1 cellular context compared by ENCODE assay signal in the genomic region with DNA sequence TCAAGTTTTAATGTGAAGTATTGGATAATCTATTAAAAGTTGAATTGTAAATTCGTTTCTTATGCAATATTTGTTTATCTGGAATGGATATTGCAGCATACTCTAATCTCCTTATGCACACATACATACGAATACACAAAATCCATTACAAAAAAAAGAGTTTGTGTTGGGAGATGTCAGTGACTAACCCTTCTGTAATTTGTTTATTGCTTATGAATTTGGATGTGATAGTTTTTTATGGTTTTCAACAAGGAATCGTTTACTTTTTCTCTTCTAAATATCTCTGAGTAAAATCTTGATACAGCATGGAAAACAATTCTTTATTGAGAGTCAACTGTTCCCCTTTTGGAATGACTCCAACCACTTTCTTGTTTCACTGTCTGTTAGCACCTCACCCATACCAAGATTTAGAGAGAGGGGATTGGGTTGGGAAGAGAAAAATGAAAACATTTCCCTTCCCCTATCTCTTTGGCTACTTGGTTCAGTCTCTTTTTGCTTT.
TF ChIP-seq lines count a peak whose summit lies in the region.

No MANE protein-coding gene starts in this region.

TF ChIP-seq in K562, 482 proteins besides CTCF, POLR2A, EP300 and RAD21 (continues in another document):
- TF ChIP-seq BHLHE40 (IDR thresholded peaks at IDR 0.05; ENCODE audit: low read length) (no peak), HNRNPLL (IDR thresholded peaks at IDR 0.05; ENCODE audit: low read depth, low read length, poor library complexity, severe bottlenecking) (no peak), HCFC1 (IDR thresholded peaks at IDR 0.05; ENCODE audit: low read depth, low read length) (no peak), DPF2 (IDR thresholded peaks at IDR 0.05) (peak; percentile 60; the same call in 1 of the 2 replicates), RFX7 (CRISPR knock-in tag; IDR thresholded peaks at IDR 0.05) (no peak), ZNF140 (CRISPR knock-in tag; IDR thresholded peaks at IDR 0.05) (no peak), BRD4 (IDR thresholded peaks at IDR 0.05) (no peak), ZNF274 (IDR thresholded peaks at IDR 0.05; ENCODE audit: borderline replicate concordance, low read depth, low read length) (no peak), CBFA2T2 (conservative IDR thresholded peaks at IDR 0.05) (no peak), DNMT1 (IDR thresholded peaks at IDR 0.05) (no peak), MAFK (IDR thresholded peaks at IDR 0.05; ENCODE audit: low read length) (no peak), SRF (CRISPR knock-in tag; IDR thresholded peaks at IDR 0.05) (no peak), KAT7 (CRISPR knock-in tag; IDR thresholded peaks at IDR 0.05; ENCODE audit: borderline replicate concordance) (no peak), SOX6 (IDR thresholded peaks at IDR 0.05) (peak; percentile 41; the same call in 1 of the 2 replicates), PRMT5 (CRISPR knock-in tag; IDR thresholded peaks at IDR 0.05) (no peak), CCAR2 (IDR thresholded peaks at IDR 0.05; ENCODE audit: low read depth, low read length) (no peak), HEY1 (CRISPR knock-in tag; IDR thresholded peaks at IDR 0.05; ENCODE audit: borderline replicate concordance) (no peak), HDAC3 (IDR thresholded peaks at IDR 0.05; ENCODE audit: borderline replicate concordance, partially characterized antibody) (no peak)
- TF ChIP-seq, protein P1, sequence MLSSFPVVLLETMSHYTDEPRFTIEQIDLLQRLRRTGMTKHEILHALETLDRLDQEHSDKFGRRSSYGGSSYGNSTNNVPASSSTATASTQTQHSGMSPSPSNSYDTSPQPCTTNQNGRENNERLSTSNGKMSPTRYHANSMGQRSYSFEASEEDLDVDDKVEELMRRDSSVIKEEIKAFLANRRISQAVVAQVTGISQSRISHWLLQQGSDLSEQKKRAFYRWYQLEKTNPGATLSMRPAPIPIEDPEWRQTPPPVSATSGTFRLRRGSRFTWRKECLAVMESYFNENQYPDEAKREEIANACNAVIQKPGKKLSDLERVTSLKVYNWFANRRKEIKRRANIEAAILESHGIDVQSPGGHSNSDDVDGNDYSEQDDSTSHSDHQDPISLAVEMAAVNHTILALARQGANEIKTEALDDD (IDR thresholded peaks at IDR 0.05), result no peak
- TF ChIP-seq, protein P2, sequence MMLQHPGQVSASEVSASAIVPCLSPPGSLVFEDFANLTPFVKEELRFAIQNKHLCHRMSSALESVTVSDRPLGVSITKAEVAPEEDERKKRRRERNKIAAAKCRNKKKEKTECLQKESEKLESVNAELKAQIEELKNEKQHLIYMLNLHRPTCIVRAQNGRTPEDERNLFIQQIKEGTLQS (IDR thresholded peaks at IDR 0.05), result peak; percentile 75
- TF ChIP-seq, protein P2 (CRISPR knock-in tag; conservative IDR thresholded peaks at IDR 0.05), result no peak
- TF ChIP-seq, protein P3, sequence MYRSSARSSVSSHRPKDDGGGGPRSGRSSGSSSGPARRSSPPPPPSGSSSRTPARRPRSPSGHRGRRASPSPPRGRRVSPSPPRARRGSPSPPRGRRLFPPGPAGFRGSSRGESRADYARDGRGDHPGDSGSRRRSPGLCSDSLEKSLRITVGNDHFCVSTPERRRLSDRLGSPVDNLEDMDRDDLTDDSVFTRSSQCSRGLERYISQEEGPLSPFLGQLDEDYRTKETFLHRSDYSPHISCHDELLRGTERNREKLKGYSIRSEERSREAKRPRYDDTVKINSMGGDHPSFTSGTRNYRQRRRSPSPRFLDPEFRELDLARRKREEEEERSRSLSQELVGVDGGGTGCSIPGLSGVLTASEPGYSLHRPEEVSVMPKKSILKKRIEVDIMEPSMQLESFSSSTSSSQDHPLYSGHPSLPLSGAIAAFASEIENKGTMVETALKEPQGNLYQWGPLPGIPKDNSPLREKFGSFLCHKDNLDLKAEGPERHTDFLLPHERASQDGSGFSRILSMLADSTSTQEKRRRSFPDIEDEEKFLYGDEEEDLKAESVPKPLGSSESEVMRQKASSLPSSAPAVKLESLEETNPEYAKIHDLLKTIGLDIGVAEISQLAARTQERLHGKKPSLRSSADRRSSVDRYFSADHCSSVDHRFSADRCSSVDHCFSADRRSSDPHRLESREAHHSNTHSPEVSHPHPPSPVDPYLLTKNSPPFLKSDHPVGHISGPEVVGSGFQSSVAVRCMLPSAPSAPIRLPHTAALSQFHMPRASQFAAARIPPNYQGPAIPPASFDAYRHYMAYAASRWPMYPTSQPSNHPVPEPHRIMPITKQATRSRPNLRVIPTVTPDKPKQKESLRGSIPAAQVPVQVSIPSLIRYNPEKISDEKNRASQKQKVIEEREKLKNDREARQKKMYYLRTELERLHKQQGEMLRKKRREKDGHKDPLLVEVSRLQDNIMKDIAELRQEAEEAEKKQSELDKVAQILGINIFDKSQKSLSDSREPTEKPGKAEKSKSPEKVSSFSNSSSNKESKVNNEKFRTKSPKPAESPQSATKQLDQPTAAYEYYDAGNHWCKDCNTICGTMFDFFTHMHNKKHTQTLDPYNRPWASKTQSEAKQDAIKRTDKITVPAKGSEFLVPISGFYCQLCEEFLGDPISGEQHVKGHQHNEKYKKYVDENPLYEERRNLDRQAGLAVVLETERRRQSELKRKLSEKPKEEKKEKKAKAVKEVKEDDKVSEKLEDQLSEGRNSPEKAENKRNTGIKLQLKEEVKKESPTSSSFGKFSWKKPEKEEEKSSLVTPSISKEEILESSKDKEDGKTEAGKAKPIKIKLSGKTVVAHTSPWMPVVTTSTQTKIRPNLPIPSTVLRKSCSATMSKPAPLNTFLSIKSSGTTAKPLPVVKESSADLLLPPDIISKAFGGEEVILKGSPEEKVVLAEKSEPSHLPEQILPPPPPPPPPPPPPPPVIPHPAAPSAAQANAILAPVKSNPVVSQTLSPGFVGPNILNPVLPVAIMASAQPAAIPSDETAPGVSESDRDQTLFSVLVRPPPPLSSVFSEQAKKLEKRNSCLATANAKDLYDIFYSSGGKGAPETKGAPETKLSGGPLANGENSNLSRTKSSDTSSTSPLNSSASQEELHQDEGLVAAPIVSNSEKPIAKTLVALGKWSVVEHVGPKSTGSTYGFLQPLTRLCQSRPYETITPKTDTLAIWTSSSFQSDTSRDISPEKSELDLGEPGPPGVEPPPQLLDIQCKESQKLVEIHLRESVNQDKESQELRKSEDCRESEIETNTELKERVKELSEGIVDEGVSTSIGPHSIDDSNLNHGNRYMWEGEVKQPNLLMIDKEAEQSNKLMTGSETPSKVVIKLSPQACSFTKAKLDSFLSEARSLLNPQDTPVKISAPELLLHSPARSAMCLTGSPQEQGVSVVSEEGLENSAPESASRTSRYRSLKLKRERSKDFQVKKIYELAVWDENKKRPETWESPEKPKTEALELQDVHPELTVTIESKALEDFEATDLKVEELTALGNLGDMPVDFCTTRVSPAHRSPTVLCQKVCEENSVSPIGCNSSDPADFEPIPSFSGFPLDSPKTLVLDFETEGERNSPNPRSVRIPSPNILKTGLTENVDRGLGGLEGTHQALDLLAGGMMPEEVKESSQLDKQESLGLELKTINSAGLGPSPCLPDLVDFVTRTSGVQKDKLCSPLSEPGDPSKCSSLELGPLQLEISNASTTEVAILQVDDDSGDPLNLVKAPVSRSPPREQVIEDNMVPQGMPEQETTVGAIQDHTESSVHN (IDR thresholded peaks at IDR 0.05; ENCODE audit: borderline replicate concordance in 1 of 2, low read depth in 1 of 2), result no peak
- TF ChIP-seq, protein P4, sequence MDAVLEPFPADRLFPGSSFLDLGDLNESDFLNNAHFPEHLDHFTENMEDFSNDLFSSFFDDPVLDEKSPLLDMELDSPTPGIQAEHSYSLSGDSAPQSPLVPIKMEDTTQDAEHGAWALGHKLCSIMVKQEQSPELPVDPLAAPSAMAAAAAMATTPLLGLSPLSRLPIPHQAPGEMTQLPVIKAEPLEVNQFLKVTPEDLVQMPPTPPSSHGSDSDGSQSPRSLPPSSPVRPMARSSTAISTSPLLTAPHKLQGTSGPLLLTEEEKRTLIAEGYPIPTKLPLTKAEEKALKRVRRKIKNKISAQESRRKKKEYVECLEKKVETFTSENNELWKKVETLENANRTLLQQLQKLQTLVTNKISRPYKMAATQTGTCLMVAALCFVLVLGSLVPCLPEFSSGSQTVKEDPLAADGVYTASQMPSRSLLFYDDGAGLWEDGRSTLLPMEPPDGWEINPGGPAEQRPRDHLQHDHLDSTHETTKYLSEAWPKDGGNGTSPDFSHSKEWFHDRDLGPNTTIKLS (IDR thresholded peaks at IDR 0.05; ENCODE audit: borderline replicate concordance, low read depth), result no peak
- TF ChIP-seq, protein P5, sequence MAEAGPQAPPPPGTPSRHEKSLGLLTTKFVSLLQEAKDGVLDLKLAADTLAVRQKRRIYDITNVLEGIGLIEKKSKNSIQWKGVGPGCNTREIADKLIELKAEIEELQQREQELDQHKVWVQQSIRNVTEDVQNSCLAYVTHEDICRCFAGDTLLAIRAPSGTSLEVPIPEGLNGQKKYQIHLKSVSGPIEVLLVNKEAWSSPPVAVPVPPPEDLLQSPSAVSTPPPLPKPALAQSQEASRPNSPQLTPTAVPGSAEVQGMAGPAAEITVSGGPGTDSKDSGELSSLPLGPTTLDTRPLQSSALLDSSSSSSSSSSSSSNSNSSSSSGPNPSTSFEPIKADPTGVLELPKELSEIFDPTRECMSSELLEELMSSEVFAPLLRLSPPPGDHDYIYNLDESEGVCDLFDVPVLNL (CRISPR knock-in tag; IDR thresholded peaks at IDR 0.05; ENCODE audit: low read depth), result no peak
- TF ChIP-seq, protein P6, sequence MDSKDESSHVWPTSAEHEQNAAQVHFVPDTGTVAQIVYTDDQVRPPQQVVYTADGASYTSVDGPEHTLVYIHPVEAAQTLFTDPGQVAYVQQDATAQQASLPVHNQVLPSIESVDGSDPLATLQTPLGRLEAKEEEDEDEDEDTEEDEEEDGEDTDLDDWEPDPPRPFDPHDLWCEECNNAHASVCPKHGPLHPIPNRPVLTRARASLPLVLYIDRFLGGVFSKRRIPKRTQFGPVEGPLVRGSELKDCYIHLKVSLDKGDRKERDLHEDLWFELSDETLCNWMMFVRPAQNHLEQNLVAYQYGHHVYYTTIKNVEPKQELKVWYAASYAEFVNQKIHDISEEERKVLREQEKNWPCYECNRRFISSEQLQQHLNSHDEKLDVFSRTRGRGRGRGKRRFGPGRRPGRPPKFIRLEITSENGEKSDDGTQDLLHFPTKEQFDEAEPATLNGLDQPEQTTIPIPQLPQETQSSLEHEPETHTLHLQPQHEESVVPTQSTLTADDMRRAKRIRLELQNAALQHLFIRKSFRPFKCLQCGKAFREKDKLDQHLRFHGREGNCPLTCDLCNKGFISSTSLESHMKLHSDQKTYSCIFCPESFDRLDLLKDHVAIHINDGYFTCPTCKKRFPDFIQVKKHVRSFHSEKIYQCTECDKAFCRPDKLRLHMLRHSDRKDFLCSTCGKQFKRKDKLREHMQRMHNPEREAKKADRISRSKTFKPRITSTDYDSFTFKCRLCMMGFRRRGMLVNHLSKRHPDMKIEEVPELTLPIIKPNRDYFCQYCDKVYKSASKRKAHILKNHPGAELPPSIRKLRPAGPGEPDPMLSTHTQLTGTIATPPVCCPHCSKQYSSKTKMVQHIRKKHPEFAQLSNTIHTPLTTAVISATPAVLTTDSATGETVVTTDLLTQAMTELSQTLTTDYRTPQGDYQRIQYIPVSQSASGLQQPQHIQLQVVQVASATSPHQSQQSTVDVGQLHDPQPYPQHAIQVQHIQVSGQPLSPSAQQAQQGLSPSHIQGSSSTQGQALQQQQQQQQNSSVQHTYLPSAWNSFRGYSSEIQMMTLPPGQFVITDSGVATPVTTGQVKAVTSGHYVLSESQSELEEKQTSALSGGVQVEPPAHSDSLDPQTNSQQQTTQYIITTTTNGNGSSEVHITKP (IDR thresholded peaks at IDR 0.05; ENCODE audit: partially characterized antibody), result peak; percentile 98
- TF ChIP-seq, protein P7, sequence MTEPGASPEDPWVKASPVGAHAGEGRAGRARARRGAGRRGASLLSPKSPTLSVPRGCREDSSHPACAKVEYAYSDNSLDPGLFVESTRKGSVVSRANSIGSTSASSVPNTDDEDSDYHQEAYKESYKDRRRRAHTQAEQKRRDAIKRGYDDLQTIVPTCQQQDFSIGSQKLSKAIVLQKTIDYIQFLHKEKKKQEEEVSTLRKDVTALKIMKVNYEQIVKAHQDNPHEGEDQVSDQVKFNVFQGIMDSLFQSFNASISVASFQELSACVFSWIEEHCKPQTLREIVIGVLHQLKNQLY (CRISPR knock-in tag; conservative IDR thresholded peaks at IDR 0.05), result no peak
- TF ChIP-seq, protein P8, sequence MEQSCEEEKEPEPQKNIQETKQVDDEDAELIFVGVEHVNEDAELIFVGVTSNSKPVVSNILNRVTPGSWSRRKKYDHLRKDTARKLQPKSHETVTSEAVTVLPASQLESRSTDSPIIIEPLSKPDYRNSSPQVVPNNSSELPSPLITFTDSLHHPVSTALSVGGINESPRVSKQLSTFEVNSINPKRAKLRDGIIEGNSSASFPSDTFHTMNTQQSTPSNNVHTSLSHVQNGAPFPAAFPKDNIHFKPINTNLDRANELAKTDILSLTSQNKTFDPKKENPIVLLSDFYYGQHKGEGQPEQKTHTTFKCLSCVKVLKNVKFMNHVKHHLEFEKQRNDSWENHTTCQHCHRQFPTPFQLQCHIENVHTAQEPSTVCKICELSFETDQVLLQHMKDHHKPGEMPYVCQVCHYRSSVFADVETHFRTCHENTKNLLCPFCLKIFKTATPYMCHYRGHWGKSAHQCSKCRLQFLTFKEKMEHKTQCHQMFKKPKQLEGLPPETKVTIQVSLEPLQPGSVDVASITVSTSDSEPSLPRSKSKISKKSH (CRISPR knock-in tag; IDR thresholded peaks at IDR 0.05), result no peak
- TF ChIP-seq, protein P9, sequence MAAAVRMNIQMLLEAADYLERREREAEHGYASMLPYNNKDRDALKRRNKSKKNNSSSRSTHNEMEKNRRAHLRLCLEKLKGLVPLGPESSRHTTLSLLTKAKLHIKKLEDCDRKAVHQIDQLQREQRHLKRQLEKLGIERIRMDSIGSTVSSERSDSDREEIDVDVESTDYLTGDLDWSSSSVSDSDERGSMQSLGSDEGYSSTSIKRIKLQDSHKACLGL (CRISPR knock-in tag; IDR thresholded peaks at IDR 0.05; ENCODE audit: borderline replicate concordance, poor library complexity, severe bottlenecking), result no peak
- TF ChIP-seq, protein P10, sequence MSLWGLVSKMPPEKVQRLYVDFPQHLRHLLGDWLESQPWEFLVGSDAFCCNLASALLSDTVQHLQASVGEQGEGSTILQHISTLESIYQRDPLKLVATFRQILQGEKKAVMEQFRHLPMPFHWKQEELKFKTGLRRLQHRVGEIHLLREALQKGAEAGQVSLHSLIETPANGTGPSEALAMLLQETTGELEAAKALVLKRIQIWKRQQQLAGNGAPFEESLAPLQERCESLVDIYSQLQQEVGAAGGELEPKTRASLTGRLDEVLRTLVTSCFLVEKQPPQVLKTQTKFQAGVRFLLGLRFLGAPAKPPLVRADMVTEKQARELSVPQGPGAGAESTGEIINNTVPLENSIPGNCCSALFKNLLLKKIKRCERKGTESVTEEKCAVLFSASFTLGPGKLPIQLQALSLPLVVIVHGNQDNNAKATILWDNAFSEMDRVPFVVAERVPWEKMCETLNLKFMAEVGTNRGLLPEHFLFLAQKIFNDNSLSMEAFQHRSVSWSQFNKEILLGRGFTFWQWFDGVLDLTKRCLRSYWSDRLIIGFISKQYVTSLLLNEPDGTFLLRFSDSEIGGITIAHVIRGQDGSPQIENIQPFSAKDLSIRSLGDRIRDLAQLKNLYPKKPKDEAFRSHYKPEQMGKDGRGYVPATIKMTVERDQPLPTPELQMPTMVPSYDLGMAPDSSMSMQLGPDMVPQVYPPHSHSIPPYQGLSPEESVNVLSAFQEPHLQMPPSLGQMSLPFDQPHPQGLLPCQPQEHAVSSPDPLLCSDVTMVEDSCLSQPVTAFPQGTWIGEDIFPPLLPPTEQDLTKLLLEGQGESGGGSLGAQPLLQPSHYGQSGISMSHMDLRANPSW (CRISPR knock-in tag; IDR thresholded peaks at IDR 0.05), result no peak
- TF ChIP-seq, protein P11, sequence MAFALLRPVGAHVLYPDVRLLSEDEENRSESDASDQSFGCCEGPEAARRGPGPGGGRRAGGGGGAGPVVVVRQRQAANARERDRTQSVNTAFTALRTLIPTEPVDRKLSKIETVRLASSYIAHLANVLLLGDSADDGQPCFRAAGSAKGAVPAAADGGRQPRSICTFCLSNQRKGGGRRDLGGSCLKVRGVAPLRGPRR (CRISPR knock-in tag; IDR thresholded peaks at IDR 0.05), result no peak
